13 cellular contexts compared by ENCODE assay signal in the genomic region with DNA sequence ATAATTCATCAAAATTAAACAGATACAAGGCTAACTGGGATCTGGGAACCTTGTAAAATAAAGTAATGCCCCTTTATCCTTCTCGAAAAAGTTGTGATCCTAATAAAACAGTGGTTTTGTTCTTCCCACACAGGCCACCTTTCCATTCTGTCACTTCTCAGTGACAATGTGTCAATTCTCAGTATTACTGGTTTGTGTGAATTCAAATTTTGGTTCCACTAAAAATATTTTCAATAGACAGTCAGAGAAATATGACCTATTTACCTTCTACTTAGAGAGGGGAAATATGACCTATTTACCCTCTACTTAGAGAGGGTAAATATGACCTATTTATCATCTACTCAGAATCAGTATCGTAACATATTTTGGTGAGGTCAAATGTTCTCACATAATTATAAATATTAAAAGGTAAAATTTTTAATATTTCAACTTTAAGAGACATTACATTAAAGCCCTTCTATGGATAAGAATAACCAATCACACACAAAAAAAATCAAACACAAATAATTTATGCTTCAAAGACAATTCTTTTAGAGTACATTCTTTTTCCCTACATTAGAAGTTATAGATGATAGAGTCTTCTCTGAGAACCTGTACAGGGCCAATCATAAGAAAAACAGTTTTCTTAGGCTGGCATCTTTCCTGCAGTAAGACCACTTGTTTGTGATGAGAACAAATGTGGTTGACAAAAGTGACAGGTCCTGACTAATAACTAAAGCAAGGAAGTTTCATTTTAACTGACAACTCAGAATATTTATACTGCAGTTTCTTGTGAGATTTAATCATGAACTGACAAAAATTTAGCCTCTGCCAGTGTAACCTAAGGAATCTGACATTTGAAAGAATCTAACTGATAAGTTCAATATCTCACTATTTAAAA.
DNase-seq lines count a peak whose midpoint lies in the region; ATAC-seq and TF ChIP-seq lines count a peak whose summit lies in the region.
"Had no signal": no experiment of that assay in that cellular context is flagged by ENCODE, and none has a peak within 500 bp of the region (broad histone marks: within the 10 kb centered on the region; RNA-seq: fewer than 3 reads in every experiment).

No MANE protein-coding gene starts in this region.

- TF ChIP-seq POLR2A in gastrocnemius medialis (IDR thresholded peaks at IDR 0.05) (no peak), breast epithelium (IDR thresholded peaks at IDR 0.05) (no peak)

- peak; percentile 18 for DNase-seq in GM13977 (ENCODE audit: low spot score)
- no peak for DNase-seq in T-helper 17 cell
- no peak for DNase-seq in lower lobe of right lung
- no peak for DNase-seq in cerebellar cortex (ENCODE audit: low spot score)
- no peak for DNase-seq in gastrocnemius medialis
- DNase-seq in breast epithelium (ENCODE audit: low spot score in 2 of 2): no peak
- DNase-seq: activated T-cell treated with anti-CD3 and anti-CD28 coated beads for 4 hours, naive B cell, T1000, upper lobe of right lung had no signal

- H3K36me3 Mint-ChIP-seq in T-helper 17 cell (ENCODE audit: low read depth): no peaks in the 10 kb centered on the region
- H3K36me3 Mint-ChIP-seq: CD14-positive monocyte, naive B cell had no signal

- in situ Hi-C loops in GM13977 (cut with MboI; ENCODE audit: low pct_unique_long_range_greater_than_20kb, low sequenced_read_pairs, unreplicated experiment) (no loop called here), gastrocnemius medialis (cut with MboI; ENCODE audit: low sequenced_read_pairs in 4 of 4) (no loop called here)

- H3K27ac ChIP-seq in lower lobe of right lung (no peak overlapping the region), gastrocnemius medialis (no peak overlapping the region), breast epithelium (no peak overlapping the region)
- H3K27ac ChIP-seq: upper lobe of right lung had no signal

- H3K27me3 ChIP-seq in lower lobe of right lung (ENCODE audit: low read depth) (no peaks in the 10 kb centered on the region), gastrocnemius medialis (no peaks in the 10 kb centered on the region), breast epithelium (no peaks in the 10 kb centered on the region)
- H3K27me3 ChIP-seq: upper lobe of right lung had no signal

- no peak overlapping the region for H3K4me3 Mint-ChIP-seq in T-helper 17 cell
- H3K4me3 Mint-ChIP-seq: CD14-positive monocyte, naive B cell had no signal

- H3K36me3 ChIP-seq in lower lobe of right lung (no peaks in the 10 kb centered on the region), gastrocnemius medialis (no peaks in the 10 kb centered on the region), breast epithelium (no peaks in the 10 kb centered on the region)
- H3K36me3 ChIP-seq: upper lobe of right lung had no signal

- peak overlapping the region; percentile 21 for H3K27ac Mint-ChIP-seq in T-helper 17 cell
- H3K27ac Mint-ChIP-seq: CD14-positive monocyte, naive B cell had no signal

- intact Hi-C loops in lower lobe of right lung (cut with DNase I) (no loop called here), gastrocnemius medialis (cut with DNase I; ENCODE audit: low total_unique reads) (no loop called here), breast epithelium (cut with DNase I; ENCODE audit: low total_unique reads) (no loop called here)

- peak; percentile 89 for ATAC-seq in GM19455 (IDR thresholded peaks at IDR 0.05; ENCODE audit: unreplicated experiment)
- peak; percentile 58 for ATAC-seq in HG02970 (IDR thresholded peaks at IDR 0.05; ENCODE audit: low FRiP score, unreplicated experiment)
- no peak for ATAC-seq in T-helper 17 cell
- ATAC-seq in lower lobe of right lung: no peak
- no peak for ATAC-seq in gastrocnemius medialis
- ATAC-seq: upper lobe of right lung had no signal

- H3K4me3 ChIP-seq in lower lobe of right lung (no peak overlapping the region), gastrocnemius medialis (no peak overlapping the region), breast epithelium (no peak overlapping the region)
- H3K4me3 ChIP-seq: upper lobe of right lung had no signal

- peaks cover 2% of the 10 kb centered on the region for H3K4me1 Mint-ChIP-seq in T-helper 17 cell
- H3K4me1 Mint-ChIP-seq: CD14-positive monocyte had no signal

- H3K4me1 ChIP-seq in lower lobe of right lung (no peaks in the 10 kb centered on the region), gastrocnemius medialis (no peaks in the 10 kb centered on the region), breast epithelium (no peaks in the 10 kb centered on the region)
- H3K4me1 ChIP-seq: upper lobe of right lung had no signal

- no peaks in the 10 kb centered on the region for H3K27me3 Mint-ChIP-seq in T-helper 17 cell
- H3K27me3 Mint-ChIP-seq: naive B cell had no signal

- H3K9me3 ChIP-seq in T-helper 17 cell (ENCODE audit: control insufficient read depth, low read length, poor library complexity, severe bottlenecking) (no peaks in the 10 kb centered on the region), lower lobe of right lung (peaks cover 8% of the 10 kb centered on the region), gastrocnemius medialis (peaks cover 0 to 4% (median 0%) of the 10 kb centered on the region in 3 donors), breast epithelium (peaks cover 0 to 4% of the 10 kb centered on the region in 2 donors)
- H3K9me3 ChIP-seq: upper lobe of right lung had no signal

- TF ChIP-seq CTCF in GM13977 (IDR thresholded peaks at IDR 0.05; ENCODE audit: extremely low read depth, insufficient read depth, missing control alignments) (no peak), lower lobe of right lung (IDR thresholded peaks at IDR 0.05) (no peak), gastrocnemius medialis (IDR thresholded peaks at IDR 0.05 in 4 of 5, conservative IDR thresholded peaks at IDR 0.05 in 1 of 5) (no peak), breast epithelium (IDR thresholded peaks at IDR 0.05) (no peak)

Comparison
In these comparisons a context has a peak if more than half of its experiments do, and no peak if none do; other contexts are left out.
1. ATAC-seq: peak in GM19455 (single experiment) and HG02970 (single experiment); none in T-helper 17 cell (single experiment), lower lobe of right lung (0 of 2) and gastrocnemius medialis (0 of 2).